ENCODE assay signal across 1 cellular context in genomic region chr9:138149672-138150656, GRCh38.
TF ChIP-seq lines count a peak whose summit lies in the region.
"Not testable (repeated sequence)": the region's sequence is repeated elsewhere in the genome, so short reads cannot be mapped to it uniquely, and the experiment has no call there.

No MANE protein-coding gene starts in this region.

TF ChIP-seq in HepG2, 621 proteins besides CTCF, POLR2A, EP300 and RAD21 (continued from another document and continues in another):
- TF ChIP-seq HMGXB4 (CRISPR knock-in tag; IDR thresholded peaks at IDR 0.05; ENCODE audit: borderline replicate concordance in 1 of 2, low read depth in 1 of 2) (peak; percentile 92 to 97), SOX6 (CRISPR knock-in tag; IDR thresholded peaks at IDR 0.05) (peak; percentile 12; the same call in 1 of the 2 replicates), ISL2 (CRISPR knock-in tag; IDR thresholded peaks at IDR 0.05) (0 out of 2 replicates have a peak, but pooled peaks have one; percentile 15), KAT8 (CRISPR knock-in tag; IDR thresholded peaks at IDR 0.05) (peak; percentile 41; the same call in 1 of the 2 replicates), ZNF879 (CRISPR knock-in tag; IDR thresholded peaks at IDR 0.05) (0 out of 2 replicates have a peak, but pooled peaks have one; percentile 41), ARID5B (CRISPR knock-in tag; IDR thresholded peaks at IDR 0.05) (0 out of 2 replicates have a peak, but pooled peaks have one; percentile 8), MYC (CRISPR knock-in tag; IDR thresholded peaks at IDR 0.05; ENCODE audit: borderline replicate concordance) (0 out of 2 replicates have a peak, but pooled peaks have one; percentile 39), ZNF44 (CRISPR knock-in tag; IDR thresholded peaks at IDR 0.05) (0 out of 2 replicates have a peak, but pooled peaks have one; percentile 38), ZNF567 (CRISPR knock-in tag; IDR thresholded peaks at IDR 0.05; ENCODE audit: borderline replicate concordance) (0 out of 2 replicates have a peak, but pooled peaks have one; percentile 36), PITX1 (CRISPR knock-in tag; IDR thresholded peaks at IDR 0.05) (0 out of 2 replicates have a peak, but pooled peaks have one; percentile 25), KDM2A (CRISPR knock-in tag; IDR thresholded peaks at IDR 0.05; ENCODE audit: borderline replicate concordance, low read depth) (peak; percentile 66; the same call in 1 of the 2 replicates), PHF8 (CRISPR knock-in tag; IDR thresholded peaks at IDR 0.05) (peak; percentile 40; the same call in 1 of the 2 replicates), YY1 (IDR thresholded peaks at IDR 0.05; ENCODE audit: insufficient read depth, insufficient replicate concordance, low read depth, low read length) (peak; percentile 18), ZFP91 (CRISPR knock-in tag; IDR thresholded peaks at IDR 0.05; ENCODE audit: borderline replicate concordance) (peak; percentile 42; the same call in 1 of the 2 replicates), GABPB1 (CRISPR knock-in tag; IDR thresholded peaks at IDR 0.05) (peak; percentile 53; the same call in 1 of the 2 replicates), YEATS4 (CRISPR knock-in tag; IDR thresholded peaks at IDR 0.05; ENCODE audit: borderline replicate concordance) (peak; percentile 26; the same call in 1 of the 2 replicates), UBTF (CRISPR knock-in tag; IDR thresholded peaks at IDR 0.05) (peak; percentile 76), RBM39 (IDR thresholded peaks at IDR 0.05; ENCODE audit: low read depth, low read length, poor library complexity, severe bottlenecking) (peak; percentile 19), PATZ1 (CRISPR knock-in tag; IDR thresholded peaks at IDR 0.05) (peak; percentile 89), ZNF740 (CRISPR knock-in tag; IDR thresholded peaks at IDR 0.05) (peak; percentile 59; the same call in 1 of the 2 replicates), ZNF264 (CRISPR knock-in tag; IDR thresholded peaks at IDR 0.05) (0 out of 2 replicates have a peak, but pooled peaks have one; percentile 25), GFI1 (CRISPR knock-in tag; IDR thresholded peaks at IDR 0.05; ENCODE audit: borderline replicate concordance) (0 out of 2 replicates have a peak, but pooled peaks have one; percentile 53), PHF20 (CRISPR knock-in tag; IDR thresholded peaks at IDR 0.05) (peak; percentile 29; the same call in 1 of the 2 replicates), ZBTB14 (CRISPR knock-in tag; IDR thresholded peaks at IDR 0.05) (0 out of 2 replicates have a peak, but pooled peaks have one; percentile 13), STAG1 (CRISPR knock-in tag; IDR thresholded peaks at IDR 0.05) (peak; percentile 53), ZNF777 (CRISPR knock-in tag; IDR thresholded peaks at IDR 0.05) (peak; percentile 94), MTF1 (CRISPR knock-in tag; IDR thresholded peaks at IDR 0.05) (peak; percentile 62; the same call in 1 of the 2 replicates), ZNF687 (CRISPR knock-in tag; IDR thresholded peaks at IDR 0.05) (peak; percentile 57), ZNF883 (CRISPR knock-in tag; IDR thresholded peaks at IDR 0.05; ENCODE audit: not compliant biosample characterization) (peak; percentile 50), ZEB1 (IDR thresholded peaks at IDR 0.05; ENCODE audit: insufficient replicate concordance, low read depth) (peak; percentile 59), NFATC3 (CRISPR knock-in tag; IDR thresholded peaks at IDR 0.05) (0 out of 2 replicates have a peak, but pooled peaks have one; percentile 15), KLF15 (CRISPR knock-in tag; IDR thresholded peaks at IDR 0.05; ENCODE audit: borderline replicate concordance) (peak; percentile 31; the same call in 1 of the 2 replicates), KDM5B (CRISPR knock-in tag; IDR thresholded peaks at IDR 0.05; ENCODE audit: borderline replicate concordance) (peak; percentile 20; the same call in 1 of the 2 replicates), MEIS2 (CRISPR knock-in tag; IDR thresholded peaks at IDR 0.05) (0 out of 2 replicates have a peak, but pooled peaks have one; percentile 18), YEATS2 (CRISPR knock-in tag; IDR thresholded peaks at IDR 0.05; ENCODE audit: borderline replicate concordance) (0 out of 2 replicates have a peak, but pooled peaks have one; percentile 22), HOXA3 (CRISPR knock-in tag; IDR thresholded peaks at IDR 0.05) (peak; percentile 29; the same call in 1 of the 2 replicates), ZBTB7B (CRISPR knock-in tag; IDR thresholded peaks at IDR 0.05) (peak; percentile 87; the same call in 1 of the 2 replicates), ZSCAN20 (CRISPR knock-in tag; IDR thresholded peaks at IDR 0.05; ENCODE audit: borderline replicate concordance) (peak; percentile 90; the same call in 1 of the 2 replicates), ZNF274 (CRISPR knock-in tag; IDR thresholded peaks at IDR 0.05) (0 out of 2 replicates have a peak, but pooled peaks have one; percentile 12), ZFY (CRISPR knock-in tag; IDR thresholded peaks at IDR 0.05) (peak; percentile 53), HNRNPLL (IDR thresholded peaks at IDR 0.05; ENCODE audit: low read depth, low read length, poor library complexity, severe bottlenecking) (peak; percentile 63), ZNF629 (CRISPR knock-in tag; conservative IDR thresholded peaks at IDR 0.05) (peak; percentile 15; the same call in 1 of the 2 replicates), ZFX (CRISPR knock-in tag; IDR thresholded peaks at IDR 0.05; ENCODE audit: low read depth) (peak; percentile 27; the same call in 1 of the 2 replicates)
- TF ChIP-seq SOX6 (IDR thresholded peaks at IDR 0.05): not testable (repeated sequence)
